Comparison of ENCODE assay signal across 8 cellular contexts in genomic region chr13:74133657-74134201, GRCh38.
DNase-seq lines count a peak whose midpoint lies in the region; ATAC-seq lines count a peak whose summit lies in the region.

No MANE protein-coding gene starts in this region.

- peak overlapping the region; percentile 84 for H3K9ac ChIP-seq in endocrine pancreas (ENCODE audit: control insufficient read depth, insufficient read depth, low read length)

- no peaks in the 10 kb centered on the region for H3K9me3 ChIP-seq in endocrine pancreas (ENCODE audit: control insufficient read depth, low read length)

- H3K4me3 ChIP-seq in endocrine pancreas (ENCODE audit: control insufficient read depth, insufficient read depth, low read length), result peak overlapping the region; percentile 95

- no peaks in the 10 kb centered on the region for H3K27me3 ChIP-seq in endocrine pancreas (ENCODE audit: control insufficient read depth, insufficient read depth, low read length)

- H3K4me1 ChIP-seq in endocrine pancreas (ENCODE audit: control insufficient read depth, insufficient read depth, low read length), result peaks cover 12% of the 10 kb centered on the region

- peak; percentile 44 for ATAC-seq in GM19351 (IDR thresholded peaks at IDR 0.05; ENCODE audit: unreplicated experiment)
- ATAC-seq in HG03457 (IDR thresholded peaks at IDR 0.05; ENCODE audit: unreplicated experiment), result peak; percentile 37

- DNase-seq in C1 segment of cervical spinal cord (lab: John Stamatoyannopoulos, UW) (peak; percentile 22 to 82 (median 70)), NCI-H82 (lab: John Stamatoyannopoulos, UW) (peak; percentile 91), midbrain (lab: John Stamatoyannopoulos, UW) (peak; percentile 77)
- peak in 2 of 3 experiments; percentile 65 to 75 for DNase-seq in activated CD8-positive, alpha-beta memory T cell treated with anti-CD3 and anti-CD28 coated beads for 48 hours (ENCODE audit: low read depth in 2 of 3, low spot score in 2 of 3)
- DNase-seq in stimulated activated CD8-positive, alpha-beta memory T cell treated with anti-CD3 and anti-CD28 coated beads, Interleukin-15, amount 100 ng/mL, for 1 hour (ENCODE audit: low read depth), result peak; percentile 71

- H3K36me3 ChIP-seq in endocrine pancreas (ENCODE audit: control insufficient read depth, insufficient read depth, low read length), result no peaks in the 10 kb centered on the region

Comparison
In these comparisons a context has a peak if more than half of its experiments do, and no peak if none do; other contexts are left out.
1. Peak in every context shown above with its lines: DNase-seq, ATAC-seq and H3K4me3 ChIP-seq.